1 cellular context compared by ENCODE assay signal in genomic region chr1:179175011-179175934, GRCh38.
TF ChIP-seq lines count a peak whose summit lies in the region.

No MANE protein-coding gene starts in this region.

TF ChIP-seq in IMR-90, 13 proteins besides CTCF, POLR2A, EP300 and RAD21 (continued from another document):
- no peak for TF ChIP-seq MXI1 (IDR thresholded peaks at IDR 0.05; ENCODE audit: borderline replicate concordance, low read depth, low read length)
- TF ChIP-seq CEBPB (IDR thresholded peaks at IDR 0.05; ENCODE audit: low read depth, low read length): 0 out of 2 replicates have a peak, but pooled peaks have one; percentile 12
- TF ChIP-seq RCOR1 (IDR thresholded peaks at IDR 0.05; ENCODE audit: insufficient replicate concordance, low read length): no peak
